24 cellular contexts compared by ENCODE assay signal in the genomic region with DNA sequence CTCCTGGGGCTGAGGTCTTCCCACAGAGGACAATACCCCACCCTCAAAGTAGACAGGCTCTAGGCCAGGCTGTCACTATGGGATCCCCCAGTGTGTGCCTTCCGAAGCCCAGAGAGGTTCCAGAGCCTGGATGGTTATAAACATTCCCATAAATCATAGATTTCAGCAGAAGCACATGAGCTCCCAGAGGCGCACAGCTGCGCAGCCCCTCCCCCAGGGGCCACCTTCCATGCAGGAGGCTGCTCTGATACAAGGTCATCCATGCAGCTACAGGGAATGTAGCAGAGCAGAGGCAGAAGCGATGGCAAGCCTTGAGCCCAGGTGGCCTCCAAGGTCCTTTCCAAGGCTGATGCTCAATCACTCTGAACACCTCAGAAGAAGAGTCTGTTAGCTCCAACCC.
A peak's percentile ranks its signal among the peaks of the same experiment; 100 is the strongest.
DNase-seq lines count a peak whose midpoint lies in the region; ATAC-seq, FAIRE-seq and TF ChIP-seq lines count a peak whose summit lies in the region.
"Had no signal": no experiment of that assay in that cellular context is flagged by ENCODE, and none has a peak within 500 bp of the region (broad histone marks: within the 10 kb centered on the region; RNA-seq: fewer than 3 reads in every experiment).

No MANE protein-coding gene starts in this region.

- no peaks in the 10 kb centered on the region for H3K23me2 ChIP-seq in H1 (ENCODE audit: low read depth, low read length)

- H3K36me3 ChIP-seq in RWPE2 (ENCODE audit: low read depth) (no peaks in the 10 kb centered on the region), H1 (ENCODE audit: control insufficient read depth in 2 of 4, insufficient read depth in 4 of 4, low read length in 3 of 4) (no peaks in the 10 kb centered on the region), osteoblast (ENCODE audit: insufficient read depth, low read length) (no peaks in the 10 kb centered on the region), thyroid gland (no peaks in the 10 kb centered on the region), Peyer's patch (no peaks in the 10 kb centered on the region)
- H3K36me3 ChIP-seq: BE2C had no signal

- TF ChIP-seq RAD21 in H1 (IDR thresholded peaks at IDR 0.05 in 1 of 2, conservative IDR thresholded peaks at IDR 0.05 in 1 of 2; ENCODE audit: low read depth in 2 of 2, low read length in 2 of 2) = no peak

- TF ChIP-seq POLR2A in H1 (IDR thresholded peaks at IDR 0.05; ENCODE audit: control extremely low read depth in 1 of 2, low read depth in 2 of 2, low read length in 2 of 2) (no peak), thyroid gland (IDR thresholded peaks at IDR 0.05) (no peak), Peyer's patch (IDR thresholded peaks at IDR 0.05) (no peak)

- no peak overlapping the region for H2BK120ac ChIP-seq in H1 (replicated peaks; ENCODE audit: low read depth, low read length)

- H4K5ac ChIP-seq in H1 (ENCODE audit: insufficient read length, low read depth, low read length) = no peak overlapping the region

- H2BK5ac ChIP-seq in H1 (ENCODE audit: low read depth, low read length) = no peak overlapping the region

- H2BK15ac ChIP-seq in H1 (ENCODE audit: low read length) = no peak overlapping the region

- no peak for TF ChIP-seq EP300 in H1 (IDR thresholded peaks at IDR 0.05; ENCODE audit: borderline replicate concordance in 1 of 2, low read depth in 2 of 2, low read length in 2 of 2)

- POLR2A ChIA-PET in H1 (lab: Charles Lee; ENCODE audit: partially characterized antibody) = no interaction called here

- H2AFZ ChIP-seq in H1 (ENCODE audit: low read length) (no peak overlapping the region), osteoblast (ENCODE audit: low read length) (no peak overlapping the region)

- H3K79me2 ChIP-seq in H1 (ENCODE audit: control insufficient read depth in 1 of 2, insufficient read depth in 2 of 2, low read length in 2 of 2) (no peaks in the 10 kb centered on the region), osteoblast (ENCODE audit: insufficient read depth, low read length) (no peaks in the 10 kb centered on the region)

- H3K23ac ChIP-seq in H1 (ENCODE audit: insufficient read length) = no peak overlapping the region

- WGBS in H1 (ENCODE audit: extremely low coverage in 1 of 2, insufficient coverage in 1 of 2, insufficient read length in 1 of 2, insufficient replicate concordance in 2 of 2, low coverage in 1 of 2, low lambda C conversion rate in 2 of 2, missing lambda C conversion rate in 1 of 2), 2 experiments = 86% methylated on average over 4 of the region's 4 CpGs; no CpG with 5 or more reads in 1 of the 2 experiments
- WGBS in thyroid gland, 2 donors = 100% methylated on average over 2 to 3 of the region's 4 CpGs

- intact Hi-C loops in thyroid gland (cut with DNase I) = no loop called here

- H3K4me2 ChIP-seq in H1 (ENCODE audit: insufficient read depth in 1 of 2, low read depth in 2 of 2, low read length in 2 of 2) (no peak overlapping the region), osteoblast (ENCODE audit: insufficient read depth, low read length) (no peak overlapping the region)
- H3K4me2 ChIP-seq: A549 had no signal

- no peaks in the 10 kb centered on the region for H3K4me1 ChIP-seq in RWPE2 (ENCODE audit: insufficient read depth, poor library complexity, severe bottlenecking)
- no peaks in the 10 kb centered on the region; a peak in 1 of 7 replicates for H3K4me1 ChIP-seq in H1 (replicated peaks in 1 of 4; ENCODE audit: control insufficient read depth in 3 of 4, insufficient read depth in 4 of 4, low read length in 3 of 4)
- peaks cover 9% of the 10 kb centered on the region for H3K4me1 ChIP-seq in osteoblast (ENCODE audit: insufficient read depth, low read length)
- H3K4me1 ChIP-seq in thyroid gland = no peaks in the 10 kb centered on the region
- H3K4me1 ChIP-seq in Peyer's patch = no peaks in the 10 kb centered on the region
- H3K4me1 ChIP-seq: A549, BE2C had no signal

- DNase-seq in RWPE2 (ENCODE audit: low spot score) (peak; percentile 9), H1 (ENCODE audit: low read depth in 1 of 2, low spot score in 2 of 2) (no peak), osteoblast (ENCODE audit: insufficient read length, low spot score, missing footprints) (peak; percentile 42), thyroid gland (no peak), NCI-H1436 treated with DMSO at 0.1 percent for 48 hours (lab: John Stamatoyannopoulos, UW) (no peak), Peyer's patch (no peak)
- no peak for DNase-seq in effector CD8-positive, alpha-beta T cell (lab: John Stamatoyannopoulos, UW)
- DNase-seq: 8988T; ACHN; AML-193; BE2C; C1 segment of cervical spinal cord; Calu3; CD4-positive, alpha-beta memory T cell; COR-L47; DMS53; DMS79 treated with DMSO at 0.1 percent for 48 hours; GF-D8; GOT3; H7; HCEC 1CT had no signal

- H3K9ac ChIP-seq in H1 (replicated peaks in 1 of 4; ENCODE audit: extremely low read depth in 1 of 4, low read depth in 3 of 4, low read length in 3 of 4) = no peak overlapping the region

- H3K9me3 ChIP-seq in RWPE2 (ENCODE audit: severe bottlenecking) = no peaks in the 10 kb centered on the region
- peaks cover 12 to 15% of the 10 kb centered on the region in 2 experiments; a peak in 3 of 4 replicates for H3K9me3 ChIP-seq in H1 (ENCODE audit: insufficient read depth in 2 of 2, low read depth in 1 of 2, low read length in 1 of 2)
- H3K9me3 ChIP-seq in osteoblast (ENCODE audit: low read depth, low read length) = peaks cover 19% of the 10 kb centered on the region
- H3K9me3 ChIP-seq in thyroid gland = no peaks in the 10 kb centered on the region
- H3K9me3 ChIP-seq in Peyer's patch = peaks cover 0 to 15% (median 6%) of the 10 kb centered on the region in 4 donors
- H3K9me3 ChIP-seq: BE2C had no signal

- TF ChIP-seq CTCF in RWPE2 (IDR thresholded peaks at IDR 0.05; ENCODE audit: poor library complexity, severe bottlenecking) = no peak
- no peak for TF ChIP-seq CTCF in H1 (IDR thresholded peaks at IDR 0.05; ENCODE audit: control extremely low read depth in 1 of 3, insufficient read depth in 1 of 3, low read depth in 1 of 3, low read length in 3 of 3)
- TF ChIP-seq CTCF in osteoblast (IDR thresholded peaks at IDR 0.05; ENCODE audit: extremely low read depth, low read depth, low read length) = no peak
- TF ChIP-seq CTCF in thyroid gland (IDR thresholded peaks at IDR 0.05) = no peak
- TF ChIP-seq CTCF in Peyer's patch (IDR thresholded peaks at IDR 0.05) = no peak

- H2AK5ac ChIP-seq in H1 (ENCODE audit: low read depth, low read length) = 0 out of 2 replicates have a peak overlapping the region, but pooled peaks have one; percentile 65

- no peak overlapping the region for H4K8ac ChIP-seq in H1 (ENCODE audit: extremely low read depth, insufficient read depth, low read length)

- no peak overlapping the region for H3K4me3 ChIP-seq in RWPE2 (ENCODE audit: severe bottlenecking)
- H3K4me3 ChIP-seq in H1 (ENCODE audit: extremely low read depth in 1 of 4, insufficient read depth in 2 of 4, low read depth in 3 of 4, low read length in 4 of 4) = no peak overlapping the region
- no peak overlapping the region for H3K4me3 ChIP-seq in osteoblast (ENCODE audit: insufficient read depth, low read length)
- no peak overlapping the region for H3K4me3 ChIP-seq in thyroid gland (replicated peaks in 1 of 3)
- H3K4me3 ChIP-seq in Peyer's patch = no peak overlapping the region
- H3K4me3 ChIP-seq: A549 had no signal

- H3K79me1 ChIP-seq in H1 (ENCODE audit: low read depth, low read length) = no peaks in the 10 kb centered on the region

- peaks cover 0 to 2% of the 10 kb centered on the region in 2 experiments for H4K20me1 ChIP-seq in H1 (replicated peaks in 1 of 2; ENCODE audit: control insufficient read depth in 1 of 2, insufficient read depth in 2 of 2, low read length in 2 of 2)
- no peaks in the 10 kb centered on the region for H4K20me1 ChIP-seq in osteoblast (ENCODE audit: insufficient read depth, low read length)

- CTCF ChIA-PET in H1 (lab: Charles Lee; ENCODE audit: partially characterized antibody) = interaction anchor here (0.9 to 2.7 kb wide), 7 partner anchors 9 to 276 kb away, joined by 3 to 7 read pairs (median 4); no protein-coding TSS in a partner anchor

- H3K56ac ChIP-seq in H1 (replicated peaks; ENCODE audit: insufficient read length, low read depth, low read length) = no peak overlapping the region

- H4K91ac ChIP-seq in H1 (replicated peaks; ENCODE audit: insufficient read length, low read length) = no peak overlapping the region

- H3K4ac ChIP-seq in H1 (replicated peaks; ENCODE audit: insufficient read length, low read depth, low read length) = no peak overlapping the region

- H3K14ac ChIP-seq in H1 (ENCODE audit: insufficient read length) = no peak overlapping the region

- FAIRE-seq in H1 (lab: Jason Lieb, UNC) = no peak
- FAIRE-seq: A549, GM12891, GM18507 had no signal

- H3K27ac ChIP-seq in RWPE2 (ENCODE audit: poor library complexity, severe bottlenecking) (no peak overlapping the region), H1 (ENCODE audit: low read depth, low read length) (no peak overlapping the region), osteoblast (ENCODE audit: low read depth, low read length) (no peak overlapping the region), thyroid gland (no peak overlapping the region), Peyer's patch (no peak overlapping the region)
- H3K27ac ChIP-seq: A549 had no signal

- no peak overlapping the region for H2BK12ac ChIP-seq in H1 (ENCODE audit: low read depth, low read length)

- no peak overlapping the region for H2BK20ac ChIP-seq in H1 (ENCODE audit: low read length)

- H3K18ac ChIP-seq in H1 (ENCODE audit: extremely low read depth, low read length) = no peak overlapping the region

- H3K27me3 ChIP-seq in RWPE2 (ENCODE audit: insufficient read depth, poor library complexity, severe bottlenecking) = no peaks in the 10 kb centered on the region
- no peaks in the 10 kb centered on the region; a peak in 1 of 7 replicates for H3K27me3 ChIP-seq in H1 (replicated peaks in 1 of 4; ENCODE audit: control insufficient read depth in 3 of 4, extremely low read depth in 1 of 4, insufficient read depth in 3 of 4, low read length in 3 of 4)
- H3K27me3 ChIP-seq in osteoblast (ENCODE audit: insufficient read depth, low read length) = peaks cover 4% of the 10 kb centered on the region
- H3K27me3 ChIP-seq in thyroid gland = no peaks in the 10 kb centered on the region
- H3K27me3 ChIP-seq in Peyer's patch = no peaks in the 10 kb centered on the region
- H3K27me3 ChIP-seq: BE2C had no signal

- ATAC-seq in RWPE2 (ENCODE audit: low read depth) = no peak
- ATAC-seq: A549 had no signal

TF ChIP-seq in H1, 55 proteins besides CTCF, POLR2A, EP300 and RAD21:
- no peak for TF ChIP-seq YY1 (IDR thresholded peaks at IDR 0.05; ENCODE audit: low read depth, low read length)
- TF ChIP-seq, protein P1, sequence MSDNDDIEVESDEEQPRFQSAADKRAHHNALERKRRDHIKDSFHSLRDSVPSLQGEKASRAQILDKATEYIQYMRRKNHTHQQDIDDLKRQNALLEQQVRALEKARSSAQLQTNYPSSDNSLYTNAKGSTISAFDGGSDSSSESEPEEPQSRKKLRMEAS (IDR thresholded peaks at IDR 0.05) = no peak

Comparison
In these comparisons a context has a peak if more than half of its experiments do, and no peak if none do; other contexts are left out.
1. DNase-seq: peak in RWPE2 (single experiment) and osteoblast (single experiment); none in H1 (0 of 2), thyroid gland (0 of 2), NCI-H1436 treated with DMSO at 0.1 percent for 48 hours (single experiment), Peyer's patch (0 of 3) and effector CD8-positive, alpha-beta T cell (single experiment).